Comparison of ENCODE assay signal across 22 cellular contexts in the genomic region with DNA sequence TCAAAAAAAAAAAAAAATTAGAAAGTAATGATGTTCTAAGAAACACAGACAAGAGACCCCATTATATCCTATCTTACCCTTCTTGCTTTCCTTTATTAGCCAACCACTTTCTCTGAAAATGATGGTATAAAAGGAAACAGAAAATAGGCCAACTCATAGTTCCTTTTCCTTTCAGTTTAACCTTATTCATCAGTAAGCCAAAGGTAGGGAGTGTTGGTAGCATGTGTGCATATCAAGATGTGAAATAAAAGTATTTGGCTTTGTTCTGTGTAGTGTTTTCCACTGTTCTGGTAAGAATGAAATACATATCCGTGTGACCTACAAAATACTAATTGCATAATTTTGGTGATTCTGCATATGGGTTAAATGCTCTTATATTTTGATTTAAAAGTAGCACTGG.
DNase-seq lines count a peak whose midpoint lies in the region; ATAC-seq and TF ChIP-seq lines count a peak whose summit lies in the region.
"Had no signal": no experiment of that assay in that cellular context is flagged by ENCODE, and none has a peak within 500 bp of the region (broad histone marks: within the 10 kb centered on the region; RNA-seq: fewer than 3 reads in every experiment).

No MANE protein-coding gene starts in this region.

- peaks cover 26% of the 10 kb centered on the region for H3K4me1 Mint-ChIP-seq in activated CD4-positive, alpha-beta T cell treated with anti-CD3 and anti-CD28 coated beads for 36 hours
- H3K4me1 Mint-ChIP-seq in activated CD4-positive, alpha-beta T cell treated with anti-CD3 and anti-CD28 coated beads, Interleukin-2, amount 10 ng/mL, durations not matched to agents 7 days and 5 days = peaks cover 18% of the 10 kb centered on the region
- peaks cover 13% of the 10 kb centered on the region for H3K4me1 Mint-ChIP-seq in activated naive CD8-positive, alpha-beta T cell treated with anti-CD3 and anti-CD28 coated beads for 36 hours

- H3K36me3 ChIP-seq in HCT116 (ENCODE audit: control insufficient read depth in 1 of 2, insufficient read depth in 2 of 2, low read length in 2 of 2) (no peaks in the 10 kb centered on the region), neuron (ENCODE audit: insufficient read depth, low read length) (no peaks in the 10 kb centered on the region)
- H3K36me3 ChIP-seq: upper lobe of right lung had no signal

- H3K4me1 ChIP-seq in HCT116 (ENCODE audit: control insufficient read depth in 1 of 2, insufficient read depth in 2 of 2, low read length in 2 of 2) (peaks cover 0 to 21% of the 10 kb centered on the region in 2 experiments; a peak in 3 of 4 replicates), neuron (ENCODE audit: insufficient read depth, low read length) (peaks cover 10% of the 10 kb centered on the region)
- H3K4me1 ChIP-seq: parathyroid adenoma, upper lobe of right lung had no signal

- no peak for TF ChIP-seq RAD21 in HCT116 (IDR thresholded peaks at IDR 0.05; ENCODE audit: low read depth)

- H3K4me3 Mint-ChIP-seq in activated CD4-positive, alpha-beta T cell treated with anti-CD3 and anti-CD28 coated beads for 36 hours = peak overlapping the region; percentile 34
- H3K4me3 Mint-ChIP-seq in activated CD4-positive, alpha-beta T cell treated with anti-CD3 and anti-CD28 coated beads, Interleukin-2, amount 10 ng/mL, durations not matched to agents 7 days and 5 days = no peak overlapping the region
- no peak overlapping the region for H3K4me3 Mint-ChIP-seq in activated naive CD8-positive, alpha-beta T cell treated with anti-CD3 and anti-CD28 coated beads for 36 hours
- H3K4me3 Mint-ChIP-seq: naive thymus-derived CD8-positive, alpha-beta T cell had no signal

- TF ChIP-seq POLR2A in HCT116 (IDR thresholded peaks at IDR 0.05; ENCODE audit: borderline replicate concordance, extremely low read depth, insufficient read depth, insufficient read length) = no peak

- H3K4me2 ChIP-seq in HCT116 (ENCODE audit: low read length) = no peak overlapping the region

- H3K9me3 ChIP-seq in HCT116 (ENCODE audit: control insufficient read depth in 1 of 2, insufficient read depth in 1 of 2, low read depth in 1 of 2, low read length in 2 of 2) (no peaks in the 10 kb centered on the region), neuron (ENCODE audit: low read length) (no peaks in the 10 kb centered on the region)
- H3K9me3 ChIP-seq: upper lobe of right lung had no signal

- POLR2A ChIA-PET in activated CD4-positive, alpha-beta T cell treated with anti-CD3 and anti-CD28 coated beads for 36 hours (lab: Charles Lee) = no interaction called here
- POLR2A ChIA-PET in activated CD4-positive, alpha-beta T cell treated with anti-CD3 and anti-CD28 coated beads, Interleukin-2, amount 10 ng/mL, durations not matched to agents 7 days and 5 days (lab: Charles Lee) = no interaction called here
- POLR2A ChIA-PET in HCT116 (lab: Charles Lee) = no interaction called here

- CTCF ChIA-PET in activated CD4-positive, alpha-beta T cell treated with anti-CD3 and anti-CD28 coated beads for 36 hours (lab: Charles Lee) = no interaction called here
- CTCF ChIA-PET in activated CD4-positive, alpha-beta T cell treated with anti-CD3 and anti-CD28 coated beads, Interleukin-2, amount 10 ng/mL, durations not matched to agents 7 days and 5 days (lab: Charles Lee) = no interaction called here
- CTCF ChIA-PET in HCT116 (lab: Charles Lee) = no interaction called here

- H3K9ac ChIP-seq in HCT116 (ENCODE audit: low read length) = no peak overlapping the region
- H3K9ac ChIP-seq: parathyroid adenoma had no signal

- H3K27me3 ChIP-seq in HCT116 (ENCODE audit: insufficient read depth, low read length) (no peaks in the 10 kb centered on the region), neuron (ENCODE audit: insufficient read depth, low read length) (no peaks in the 10 kb centered on the region)
- H3K27me3 ChIP-seq: upper lobe of right lung had no signal

- H4K20me1 ChIP-seq in HCT116 (ENCODE audit: insufficient read depth) = no peaks in the 10 kb centered on the region

- H3K4me3 ChIP-seq in HCT116 (replicated peaks in 1 of 2; ENCODE audit: low read depth in 1 of 2, low read length in 2 of 2) = no peak overlapping the region
- no peak overlapping the region for H3K4me3 ChIP-seq in neuron (ENCODE audit: low read length)
- H3K4me3 ChIP-seq: upper lobe of right lung had no signal

- ATAC-seq in activated CD4-positive, alpha-beta T cell treated with anti-CD3 and anti-CD28 coated beads for 36 hours = peak; percentile 52
- ATAC-seq in HCT116 = no peak
- ATAC-seq: left lobe of liver; naive thymus-derived CD8-positive, alpha-beta T cell; right cardiac atrium; T-cell; upper lobe of right lung had no signal

- no peaks in the 10 kb centered on the region for H3K9me3 Mint-ChIP-seq in activated CD4-positive, alpha-beta T cell treated with anti-CD3 and anti-CD28 coated beads for 36 hours (ENCODE audit: low read depth)
- H3K9me3 Mint-ChIP-seq in activated CD4-positive, alpha-beta T cell treated with anti-CD3 and anti-CD28 coated beads, Interleukin-2, amount 10 ng/mL, durations not matched to agents 7 days and 5 days = peaks cover 3% of the 10 kb centered on the region
- H3K9me3 Mint-ChIP-seq in activated naive CD8-positive, alpha-beta T cell treated with anti-CD3 and anti-CD28 coated beads for 36 hours = peaks cover 2% of the 10 kb centered on the region

- H3K9me2 ChIP-seq in HCT116 (ENCODE audit: insufficient read depth) = no peaks in the 10 kb centered on the region

- RAD21 ChIA-PET in HCT116 (lab: Charles Lee; ENCODE audit: low non-redundant PET in 1 of 2, low total read pairs in 2 of 2, uncharacterized antibody in 2 of 2, unreplicated experiment in 2 of 2) = no interaction called here

- no TSS peak for BruUV-seq in HCT116 (replicated peaks; lab: Mats Ljungman, UMichigan)

- H3K79me2 ChIP-seq in HCT116 (ENCODE audit: insufficient read depth, low read length) = no peaks in the 10 kb centered on the region
- H3K79me2 ChIP-seq: parathyroid adenoma had no signal

- DNase-seq in activated CD4-positive, alpha-beta T cell treated with anti-CD3 and anti-CD28 coated beads for 36 hours = no peak
- DNase-seq in activated CD4-positive, alpha-beta T cell treated with anti-CD3 and anti-CD28 coated beads, Interleukin-2, amount 10 ng/mL, durations not matched to agents 7 days and 5 days = no peak
- DNase-seq in HCT116 (ENCODE audit: low read depth, low spot score) (no peak), SKM-1 treated with dmso at 0.1 percent for 144 hours (lab: John Stamatoyannopoulos, UW; ENCODE audit: unreplicated experiment) (no peak), inferior parietal cortex (ENCODE audit: extremely low spot score) (no peak), UCSD-AML1 (lab: John Stamatoyannopoulos, UW; ENCODE audit: unreplicated experiment) (no peak)
- DNase-seq in activated naive CD8-positive, alpha-beta T cell treated with anti-CD3 and anti-CD28 coated beads for 36 hours = no peak
- DNase-seq: activated CD8-positive, alpha-beta memory T cell treated with anti-CD3 and anti-CD28 coated beads for 24 hours; amniotic stem cell; naive thymus-derived CD8-positive, alpha-beta T cell; NCI-H1092; NCI-H1930; NCI-H345; NCI-H82; right cardiac atrium; SHP77; T-cell; upper lobe of right lung had no signal

- peak overlapping the region; percentile 31 for H3K27ac Mint-ChIP-seq in activated CD4-positive, alpha-beta T cell treated with anti-CD3 and anti-CD28 coated beads for 36 hours
- no peak overlapping the region for H3K27ac Mint-ChIP-seq in activated CD4-positive, alpha-beta T cell treated with anti-CD3 and anti-CD28 coated beads, Interleukin-2, amount 10 ng/mL, durations not matched to agents 7 days and 5 days
- H3K27ac Mint-ChIP-seq in activated naive CD8-positive, alpha-beta T cell treated with anti-CD3 and anti-CD28 coated beads for 36 hours = peak overlapping the region; percentile 72
- H3K27ac Mint-ChIP-seq: naive thymus-derived CD8-positive, alpha-beta T cell had no signal

- H3K36me3 Mint-ChIP-seq in activated CD4-positive, alpha-beta T cell treated with anti-CD3 and anti-CD28 coated beads for 36 hours (ENCODE audit: low read depth) = no peaks in the 10 kb centered on the region
- H3K36me3 Mint-ChIP-seq in activated CD4-positive, alpha-beta T cell treated with anti-CD3 and anti-CD28 coated beads, Interleukin-2, amount 10 ng/mL, durations not matched to agents 7 days and 5 days (ENCODE audit: low read depth) = peaks cover 2% of the 10 kb centered on the region
- no peaks in the 10 kb centered on the region for H3K36me3 Mint-ChIP-seq in activated naive CD8-positive, alpha-beta T cell treated with anti-CD3 and anti-CD28 coated beads for 36 hours
- H3K36me3 Mint-ChIP-seq: naive thymus-derived CD8-positive, alpha-beta T cell; T-cell had no signal

- H2AFZ ChIP-seq in HCT116 (ENCODE audit: low read depth, low read length, poor library complexity, severe bottlenecking) (no peak overlapping the region), neuron (ENCODE audit: low read depth, low read length) (peak overlapping the region; percentile 48)

- intact Hi-C loops in activated CD4-positive, alpha-beta T cell treated with anti-CD3 and anti-CD28 coated beads for 36 hours (cut with DNase I, micrococcal nuclease) = loop anchor here (2.0 to 5.0 kb wide), 2 partner anchors 44 to 46 kb away; no protein-coding TSS in a partner anchor
- intact Hi-C loops in HCT116 (cut with micrococcal nuclease) = no loop called here

- TF ChIP-seq CTCF in HCT116 (IDR thresholded peaks at IDR 0.05 in 2 of 3, conservative IDR thresholded peaks at IDR 0.05 in 1 of 3; ENCODE audit: borderline replicate concordance in 1 of 3, insufficient read depth in 1 of 3, low read depth in 2 of 3, low read length in 2 of 3) = no peak

- peak overlapping the region; percentile 37; the same call in 1 of the 2 replicates for H3K27ac ChIP-seq in HCT116 (ENCODE audit: low read depth, low read length)
- H3K27ac ChIP-seq: parathyroid adenoma, upper lobe of right lung, VCaP had no signal

- no peaks in the 10 kb centered on the region for H3K27me3 Mint-ChIP-seq in activated CD4-positive, alpha-beta T cell treated with anti-CD3 and anti-CD28 coated beads for 36 hours
- H3K27me3 Mint-ChIP-seq in activated CD4-positive, alpha-beta T cell treated with anti-CD3 and anti-CD28 coated beads, Interleukin-2, amount 10 ng/mL, durations not matched to agents 7 days and 5 days = no peaks in the 10 kb centered on the region
- no peaks in the 10 kb centered on the region for H3K27me3 Mint-ChIP-seq in activated naive CD8-positive, alpha-beta T cell treated with anti-CD3 and anti-CD28 coated beads for 36 hours
- H3K27me3 Mint-ChIP-seq: naive thymus-derived CD8-positive, alpha-beta T cell had no signal

TF ChIP-seq in HCT116, 20 proteins besides CTCF, POLR2A, EP300 and RAD21:
- TF ChIP-seq EZH2phosphoT487 (IDR thresholded peaks at IDR 0.05; ENCODE audit: borderline replicate concordance) (no peak), SP1 (IDR thresholded peaks at IDR 0.05; ENCODE audit: low read depth) (no peak)
